In the genomic region with DNA sequence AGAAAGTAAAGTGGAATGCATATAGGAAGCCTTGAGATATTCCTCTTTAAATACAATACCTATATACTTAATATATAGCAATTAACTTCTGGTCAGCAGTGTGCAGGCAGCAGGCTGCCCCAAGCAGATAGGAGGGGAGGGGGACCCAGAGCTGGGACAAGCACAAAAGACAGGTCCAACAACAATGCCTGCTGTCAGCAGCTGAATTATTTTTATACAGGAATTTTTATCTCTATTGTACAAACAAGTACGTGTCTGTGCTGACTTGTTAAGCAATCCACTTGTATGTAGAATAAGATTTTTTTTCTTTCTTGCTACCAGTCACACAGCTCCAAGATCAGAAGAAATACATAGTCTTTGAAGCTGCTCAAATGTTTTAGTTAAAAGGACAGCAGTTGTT, we compare ENCODE assay signal across 23 cellular contexts. TPM values are rescaled to one million over a fixed set of nuclear protein-coding genes. Genes with fewer than 3 reads are reported as not detected.
A peak's percentile ranks its signal among the peaks of the same experiment; 100 is the strongest.
DNase-seq lines count a peak whose midpoint lies in the region; ATAC-seq, FAIRE-seq and TF ChIP-seq lines count a peak whose summit lies in the region.
"Had no signal": no experiment of that assay in that cellular context is flagged by ENCODE, and none has a peak within 500 bp of the region (broad histone marks: within the 10 kb centered on the region; RNA-seq: fewer than 3 reads in every experiment).

No MANE protein-coding gene starts in this region.

- H3K36me3 Mint-ChIP-seq in stimulated activated memory B cell treated with anti-CD40 and anti-IgM and Interleukin-4, amounts not matched to agents 10 μg/mL and 1 μg/mL and 100 μg/mL, for 72 hours: peaks cover 50% of the 10 kb centered on the region
- no peaks in the 10 kb centered on the region for H3K36me3 Mint-ChIP-seq in activated CD4-positive, alpha-beta T cell treated with anti-CD3 and anti-CD28 coated beads for 36 hours (ENCODE audit: low read depth)
- H3K36me3 Mint-ChIP-seq: activated CD8-positive, alpha-beta memory T cell treated with anti-CD3 and anti-CD28 coated beads, Interleukin-2, amount 10 ng/mL, durations not matched to agents 7 days and 5 days; activated naive CD8-positive, alpha-beta T cell treated with anti-CD3 and anti-CD28 coated beads for 36 hours had no signal

- no peak overlapping the region for H3K4me3 ChIP-seq in heart right ventricle
- H3K4me3 ChIP-seq: gastrocnemius medialis, tibial artery had no signal

- H3K36me3 ChIP-seq in heart right ventricle: no peaks in the 10 kb centered on the region
- H3K36me3 ChIP-seq: brain microvascular endothelial cell, gastrocnemius medialis, tibial artery had no signal

- H3K9me3 Mint-ChIP-seq in stimulated activated memory B cell treated with anti-CD40 and anti-IgM and Interleukin-4, amounts not matched to agents 10 μg/mL and 1 μg/mL and 100 μg/mL, for 72 hours: no peaks in the 10 kb centered on the region
- no peaks in the 10 kb centered on the region for H3K9me3 Mint-ChIP-seq in activated CD4-positive, alpha-beta T cell treated with anti-CD3 and anti-CD28 coated beads for 36 hours (ENCODE audit: low read depth)
- H3K9me3 Mint-ChIP-seq: activated naive CD8-positive, alpha-beta T cell treated with anti-CD3 and anti-CD28 coated beads for 36 hours; activated T-helper 17 cell treated with anti-CD3 and anti-CD28 coated beads, Interleukin-2, amount 50 U/mL, for 72 hours; dendritic cell treated with granulocyte-macrophage colony-stimulating factor and Interleukin-4, amounts not matched to agents 40 ng/mL and 50 ng/mL, for 4 days had no signal

- DNase-seq in OCI-M1 (lab: John Stamatoyannopoulos, UW): peak; percentile 26
- DNase-seq in heart right ventricle: no peak
- no peak for DNase-seq in NCI-H345 (lab: John Stamatoyannopoulos, UW)
- DNase-seq in activated CD4-positive, alpha-beta T cell treated with anti-CD3 and anti-CD28 coated beads for 36 hours: no peak
- DNase-seq in GOT3 (lab: John Stamatoyannopoulos, UW): no peak
- no peak for DNase-seq in GM19239 (ENCODE audit: insufficient read length, low spot score)
- DNase-seq: activated CD8-positive, alpha-beta memory T cell treated with anti-CD3 and anti-CD28 coated beads, Interleukin-2, amount 10 ng/mL, durations not matched to agents 7 days and 5 days; activated naive CD8-positive, alpha-beta T cell treated with anti-CD3 and anti-CD28 coated beads for 36 hours; brain microvascular endothelial cell; gastrocnemius medialis; NCI-H146; NCI-H446; T1000; tibial artery had no signal

- TF ChIP-seq CTCF in heart right ventricle (IDR thresholded peaks at IDR 0.05): no peak

- peaks cover 0 to 44% (median 27%) of the 10 kb centered on the region in 7 donors for H3K27me3 ChIP-seq in heart right ventricle
- H3K27me3 ChIP-seq: brain microvascular endothelial cell had no signal

- peak overlapping the region in 6 of 10 donors; percentile 5 to 70 (median 54) for H3K27ac ChIP-seq in heart right ventricle
- H3K27ac ChIP-seq: brain microvascular endothelial cell, gastrocnemius medialis, tibial artery had no signal

- 14 to 17% methylated on average over 1 of the region's 1 CpG for WGBS in heart right ventricle, 2 donors

- H3K4me1 ChIP-seq in heart right ventricle: peaks cover 0 to 90% (median 25%) of the 10 kb centered on the region in 9 donors
- H3K4me1 ChIP-seq: gastrocnemius medialis, tibial artery had no signal

- FAIRE-seq in GM19239 (lab: Jason Lieb, UNC): no peak
- FAIRE-seq: endothelial cell of umbilical vein, H54, HepG2 had no signal

- H3K9me3 ChIP-seq in heart right ventricle: no peaks in the 10 kb centered on the region
- H3K9me3 ChIP-seq: gastrocnemius medialis, tibial artery had no signal

- H3K27me3 Mint-ChIP-seq in stimulated activated memory B cell treated with anti-CD40 and anti-IgM and Interleukin-4, amounts not matched to agents 10 μg/mL and 1 μg/mL and 100 μg/mL, for 72 hours: no peaks in the 10 kb centered on the region
- peaks cover 26% of the 10 kb centered on the region for H3K27me3 Mint-ChIP-seq in activated CD4-positive, alpha-beta T cell treated with anti-CD3 and anti-CD28 coated beads for 36 hours
- H3K27me3 Mint-ChIP-seq: dendritic cell treated with granulocyte-macrophage colony-stimulating factor and Interleukin-4, amounts not matched to agents 40 ng/mL and 50 ng/mL, for 4 days had no signal

- CTCF ChIA-PET in activated CD4-positive, alpha-beta T cell treated with anti-CD3 and anti-CD28 coated beads for 36 hours (lab: Charles Lee): interaction anchor here (0.9 to 1.2 kb wide), 2 partner anchors 9 to 24 kb away, joined by 3 to 4 read pairs; no protein-coding TSS in a partner anchor

- H3K4me1 Mint-ChIP-seq in stimulated activated memory B cell treated with anti-CD40 and anti-IgM and Interleukin-4, amounts not matched to agents 10 μg/mL and 1 μg/mL and 100 μg/mL, for 72 hours: peaks cover 85% of the 10 kb centered on the region
- peaks cover 18% of the 10 kb centered on the region for H3K4me1 Mint-ChIP-seq in activated CD4-positive, alpha-beta T cell treated with anti-CD3 and anti-CD28 coated beads for 36 hours
- H3K4me1 Mint-ChIP-seq: activated CD8-positive, alpha-beta memory T cell treated with anti-CD3 and anti-CD28 coated beads, Interleukin-2, amount 10 ng/mL, durations not matched to agents 7 days and 5 days; activated naive CD8-positive, alpha-beta T cell treated with anti-CD3 and anti-CD28 coated beads for 36 hours; activated T-helper 17 cell treated with anti-CD3 and anti-CD28 coated beads, Interleukin-2, amount 50 U/mL, for 72 hours had no signal

- peak; percentile 4 for ATAC-seq in GM21717 (IDR thresholded peaks at IDR 0.05; ENCODE audit: unreplicated experiment)
- peak; percentile 41 to 92 (median 80) for ATAC-seq in heart right ventricle
- no peak for ATAC-seq in stimulated activated memory B cell treated with anti-CD40 and anti-IgM and Interleukin-4, amounts not matched to agents 10 μg/mL and 1 μg/mL and 100 μg/mL, for 72 hours
- no peak for ATAC-seq in activated CD4-positive, alpha-beta T cell treated with anti-CD3 and anti-CD28 coated beads for 36 hours
- ATAC-seq: activated CD8-positive, alpha-beta memory T cell treated with anti-CD3 and anti-CD28 coated beads, Interleukin-2, amount 10 ng/mL, durations not matched to agents 7 days and 5 days; activated T-helper 17 cell treated with anti-CD3 and anti-CD28 coated beads, Interleukin-2, amount 50 U/mL, for 72 hours; gastrocnemius medialis; HepG2; SK-N-SH treated with all-trans-retinoic acid at 6 μM for 48 hours had no signal

- intact Hi-C loops in heart right ventricle (cut with DNase I): no loop called here
- intact Hi-C loops in activated CD4-positive, alpha-beta T cell treated with anti-CD3 and anti-CD28 coated beads for 36 hours (cut with DNase I, micrococcal nuclease): no loop called here

- peak overlapping the region; percentile 73 for H3K4me3 Mint-ChIP-seq in stimulated activated memory B cell treated with anti-CD40 and anti-IgM and Interleukin-4, amounts not matched to agents 10 μg/mL and 1 μg/mL and 100 μg/mL, for 72 hours
- no peak overlapping the region for H3K4me3 Mint-ChIP-seq in activated CD4-positive, alpha-beta T cell treated with anti-CD3 and anti-CD28 coated beads for 36 hours
- H3K4me3 Mint-ChIP-seq: activated CD8-positive, alpha-beta memory T cell treated with anti-CD3 and anti-CD28 coated beads, Interleukin-2, amount 10 ng/mL, durations not matched to agents 7 days and 5 days; activated naive CD8-positive, alpha-beta T cell treated with anti-CD3 and anti-CD28 coated beads for 36 hours; activated T-helper 17 cell treated with anti-CD3 and anti-CD28 coated beads, Interleukin-2, amount 50 U/mL, for 72 hours; dendritic cell treated with granulocyte-macrophage colony-stimulating factor and Interleukin-4, amounts not matched to agents 40 ng/mL and 50 ng/mL, for 4 days had no signal

- peak overlapping the region; percentile 84 for H3K27ac Mint-ChIP-seq in stimulated activated memory B cell treated with anti-CD40 and anti-IgM and Interleukin-4, amounts not matched to agents 10 μg/mL and 1 μg/mL and 100 μg/mL, for 72 hours
- H3K27ac Mint-ChIP-seq in activated CD4-positive, alpha-beta T cell treated with anti-CD3 and anti-CD28 coated beads for 36 hours: no peak overlapping the region
- H3K27ac Mint-ChIP-seq: activated CD8-positive, alpha-beta memory T cell treated with anti-CD3 and anti-CD28 coated beads, Interleukin-2, amount 10 ng/mL, durations not matched to agents 7 days and 5 days; activated naive CD8-positive, alpha-beta T cell treated with anti-CD3 and anti-CD28 coated beads for 36 hours; activated T-helper 17 cell treated with anti-CD3 and anti-CD28 coated beads, Interleukin-2, amount 50 U/mL, for 72 hours; dendritic cell treated with granulocyte-macrophage colony-stimulating factor and Interleukin-4, amounts not matched to agents 40 ng/mL and 50 ng/mL, for 4 days had no signal

- POLR2A ChIA-PET in activated CD4-positive, alpha-beta T cell treated with anti-CD3 and anti-CD28 coated beads for 36 hours (lab: Charles Lee): no interaction called here

RNA-seq across cellular contexts. Expression of a gene that starts 16.7 kb away (rescaled TPM):
- total RNA-seq in heart right ventricle: 10 to 100 TPM; 19.5 to 38.5 (median 23.4) TPM
- 10 to 100 TPM in 1 of 2 donors, 1 to 10 TPM in 1; 3.2 to 22.2 TPM for polyA plus RNA-seq in heart right ventricle
- total RNA-seq in activated CD4-positive, alpha-beta T cell treated with anti-CD3 and anti-CD28 coated beads for 36 hours: under 1 TPM; 0.57 to 0.98 TPM
- total RNA-seq: activated CD8-positive, alpha-beta memory T cell treated with anti-CD3 and anti-CD28 coated beads, Interleukin-2, amount 10 ng/mL, durations not matched to agents 7 days and 5 days; HepG2; M059J had no signal
- polyA plus RNA-seq: HepG2 had no signal

Comparison
In these comparisons a context has a peak if more than half of its experiments do, and no peak if none do; other contexts are left out.
1. ATAC-seq: peak in GM21717 (single experiment) and heart right ventricle (8 of 8); none in stimulated activated memory B cell treated with anti-CD40 and anti-IgM and Interleukin-4, amounts not matched to agents 10 μg/mL and 1 μg/mL and 100 μg/mL, for 72 hours (single experiment) and activated CD4-positive, alpha-beta T cell treated with anti-CD3 and anti-CD28 coated beads for 36 hours (single experiment).
2. RNA of a gene that starts 16.7 kb away (total RNA-seq): 19.5 to 38.5 TPM in heart right ventricle; 0.57 to 0.98 TPM in activated CD4-positive, alpha-beta T cell treated with anti-CD3 and anti-CD28 coated beads for 36 hours; every median in the first group is over 10 times any median in the second.